ENCODE assay signal across 8 cellular contexts in the genomic region with DNA sequence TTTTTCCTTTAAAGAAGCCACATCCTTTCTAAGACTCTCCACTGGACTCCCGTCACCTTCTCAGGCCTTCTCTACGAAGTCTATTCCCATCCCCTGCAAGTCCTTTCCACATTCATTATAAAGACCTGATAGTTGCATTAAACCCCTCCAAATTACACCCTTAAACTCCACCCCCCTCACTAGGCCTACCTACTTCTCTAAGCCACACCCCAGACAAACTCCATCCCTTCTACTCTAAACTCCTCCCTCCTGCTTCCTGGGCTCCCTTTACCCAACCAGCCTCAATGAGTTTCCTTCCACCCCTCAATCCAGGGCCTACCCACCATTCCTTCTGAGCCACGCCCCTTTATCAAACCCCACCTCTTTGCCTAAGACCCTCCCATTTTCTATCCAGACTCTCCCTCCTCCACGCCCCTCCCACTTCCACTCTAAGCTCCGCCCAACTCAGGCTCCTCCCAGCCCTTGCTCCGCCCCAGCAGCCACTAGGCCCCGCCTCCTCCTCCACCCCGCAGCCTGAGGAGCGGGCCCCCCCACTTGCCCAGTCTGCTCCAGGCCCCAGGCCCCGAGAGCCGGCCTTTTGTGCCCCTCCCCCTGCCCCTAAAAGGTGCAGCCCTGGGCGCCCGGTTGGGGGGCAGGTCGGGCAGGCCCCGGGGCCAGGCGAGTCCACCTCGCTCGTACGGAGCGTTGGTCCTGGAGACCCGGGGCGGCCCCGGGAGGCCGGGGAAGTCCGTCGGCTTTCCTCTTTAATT. TPM values are rescaled to one million over a fixed set of nuclear protein-coding genes. Genes with fewer than 3 reads are reported as not detected.
DNase-seq lines count a peak whose midpoint lies in the region; ATAC-seq and TF ChIP-seq lines count a peak whose summit lies in the region.

No MANE protein-coding gene starts in this region.

- peaks cover 14% of the 10 kb centered on the region for H3K4me1 ChIP-seq in GM23338 (ENCODE audit: insufficient read depth)

- H3K79me2 ChIP-seq in GM23338 (replicated peaks; ENCODE audit: insufficient read depth), result no peaks in the 10 kb centered on the region; the same call in 1 of the 2 replicates
- H3K79me2 ChIP-seq in neural cell (replicated peaks; ENCODE audit: insufficient read depth, low read length), result peaks cover 5% of the 10 kb centered on the region

- TF ChIP-seq CTCF in GM23338 (conservative IDR thresholded peaks at IDR 0.05; ENCODE audit: low read depth in 2 of 2) (no peak), LNCaP clone FGC (IDR thresholded peaks at IDR 0.05; ENCODE audit: control insufficient read depth, extremely low read depth, insufficient read depth) (no peak), fibroblast of the aortic adventitia (IDR thresholded peaks at IDR 0.05; ENCODE audit: insufficient read depth, low read length) (no peak), neural cell (IDR thresholded peaks at IDR 0.05; ENCODE audit: poor library complexity, severe bottlenecking) (no peak)

- H3K27me3 ChIP-seq in GM23338 (ENCODE audit: insufficient read depth) (no peaks in the 10 kb centered on the region), neural cell (ENCODE audit: insufficient read depth, low read depth, low read length) (no peaks in the 10 kb centered on the region)

- ATAC-seq in GM23338, result peak; percentile 77
- peak; percentile 72 for ATAC-seq in stimulated activated naive CD8-positive, alpha-beta T cell treated with anti-CD3 and anti-CD28 coated beads, Interleukin-15, amount 100 ng/mL, for 72 hours

- peak overlapping the region; percentile 99 for H3K4me3 Mint-ChIP-seq in GM23338
- H3K4me3 Mint-ChIP-seq in stimulated activated naive CD8-positive, alpha-beta T cell treated with anti-CD3 and anti-CD28 coated beads, Interleukin-15, amount 100 ng/mL, for 72 hours, result peak overlapping the region; percentile 85 to 92

- H3K9me3 ChIP-seq in neural cell (ENCODE audit: low read length), result no peaks in the 10 kb centered on the region

- no peaks in the 10 kb centered on the region for H4K20me1 ChIP-seq in GM23338 (replicated peaks; ENCODE audit: insufficient read depth)
- no peaks in the 10 kb centered on the region for H4K20me1 ChIP-seq in neural cell (ENCODE audit: insufficient read depth)

- no peak for TF ChIP-seq RAD21 in neural cell (conservative IDR thresholded peaks at IDR 0.05)

- peaks cover 27% of the 10 kb centered on the region for H3K4me1 Mint-ChIP-seq in GM23338
- peaks cover 46% of the 10 kb centered on the region for H3K4me1 Mint-ChIP-seq in stimulated activated naive CD8-positive, alpha-beta T cell treated with anti-CD3 and anti-CD28 coated beads, Interleukin-15, amount 100 ng/mL, for 72 hours

- H3K27ac Mint-ChIP-seq in GM23338, result peak overlapping the region; percentile 100
- H3K27ac Mint-ChIP-seq in stimulated activated naive CD8-positive, alpha-beta T cell treated with anti-CD3 and anti-CD28 coated beads, Interleukin-15, amount 100 ng/mL, for 72 hours, result peak overlapping the region; percentile 99 to 100

- DNase-seq in Daoy (ENCODE audit: low read depth) (peak; percentile 95), GM23338 (ENCODE audit: low spot score) (peak; percentile 98), LNCaP clone FGC (ENCODE audit: low read depth) (peak; percentile 89), RPMI8226 (peak; percentile 91), fibroblast of the aortic adventitia (ENCODE audit: low read depth) (peak; percentile 98)
- DNase-seq in activated T-helper 9 cell treated with anti-CD3 and anti-CD28 coated beads, Interleukin-2, amount 50 U/mL, for 16 hours (ENCODE audit: low read depth), result peak; percentile 85
- peak; percentile 97 to 98 for DNase-seq in stimulated activated naive CD8-positive, alpha-beta T cell treated with anti-CD3 and anti-CD28 coated beads, Interleukin-15, amount 100 ng/mL, for 72 hours

- H3K4me2 ChIP-seq in GM23338 (peak overlapping the region; percentile 61; the same call in 1 of the 2 replicates), neural cell (ENCODE audit: low read length) (no peak overlapping the region)

- H2AFZ ChIP-seq in GM23338 (no peak overlapping the region), neural cell (ENCODE audit: low read depth, low read length) (peak overlapping the region; percentile 47)

- peak overlapping the region; percentile 91 for H3K9ac ChIP-seq in neural cell (ENCODE audit: low read length)

- H3K9me2 ChIP-seq in GM23338 (ENCODE audit: insufficient read depth) (no peaks in the 10 kb centered on the region), neural cell (ENCODE audit: insufficient read depth, low read length) (no peaks in the 10 kb centered on the region)

- H3K27me3 Mint-ChIP-seq in GM23338 (ENCODE audit: insufficient read depth, low read depth, poor library complexity), result peaks cover 26% of the 10 kb centered on the region
- H3K27me3 Mint-ChIP-seq in stimulated activated naive CD8-positive, alpha-beta T cell treated with anti-CD3 and anti-CD28 coated beads, Interleukin-15, amount 100 ng/mL, for 72 hours, result no peaks in the 10 kb centered on the region

- H3K36me3 ChIP-seq in GM23338 (ENCODE audit: insufficient read depth) (0 out of 2 replicates have a peak, but pooled peaks cover 3% of the 10 kb centered on the region), neural cell (ENCODE audit: insufficient read depth, low read length) (no peaks in the 10 kb centered on the region)

- H3K4me3 ChIP-seq in GM23338 (peak overlapping the region; percentile 58), LNCaP clone FGC (ENCODE audit: low read depth, low read length) (peak overlapping the region; percentile 61), fibroblast of the aortic adventitia (ENCODE audit: low read depth, low read length) (peak overlapping the region; percentile 73), neural cell (ENCODE audit: low read length) (peak overlapping the region; percentile 75)

- peaks cover 6% of the 10 kb centered on the region for H3K9me3 Mint-ChIP-seq in GM23338
- H3K9me3 Mint-ChIP-seq in stimulated activated naive CD8-positive, alpha-beta T cell treated with anti-CD3 and anti-CD28 coated beads, Interleukin-15, amount 100 ng/mL, for 72 hours, result peaks cover 9 to 15% of the 10 kb centered on the region in 2 donors

- peaks cover 30% of the 10 kb centered on the region for H3K36me3 Mint-ChIP-seq in GM23338 (ENCODE audit: low read depth)

- peaks cover 17% of the 10 kb centered on the region for H3F3A ChIP-seq in GM23338 (replicated peaks; ENCODE audit: low read depth)
- no peaks in the 10 kb centered on the region for H3F3A ChIP-seq in neural cell (ENCODE audit: insufficient read depth, low read length, poor library complexity, severe bottlenecking)

- H3K27ac ChIP-seq in GM23338 (ENCODE audit: low read depth) (peak overlapping the region; percentile 94), neural cell (ENCODE audit: low read length) (peak overlapping the region; percentile 99)

- TF ChIP-seq EP300 in neural cell (conservative IDR thresholded peaks at IDR 0.05; ENCODE audit: poor library complexity, severe bottlenecking), result peak; percentile 86

TF ChIP-seq in GM23338, 12 proteins besides CTCF, POLR2A, EP300 and RAD21:
- TF ChIP-seq POLR2AphosphoS5 (IDR thresholded peaks at IDR 0.05; ENCODE audit: low read depth) (peak; percentile 45; the same call in 1 of the 2 replicates), EZH2 (IDR thresholded peaks at IDR 0.05; ENCODE audit: low read depth, unreplicated experiment) (no peak)

TF ChIP-seq in neural cell, 6 proteins besides CTCF, POLR2A, EP300 and RAD21 (continues in another document):
- TF ChIP-seq EZH2 (IDR thresholded peaks at IDR 0.05; ENCODE audit: borderline replicate concordance, insufficient read depth, low read length, poor library complexity, severe bottlenecking) (no peak), SMC3 (conservative IDR thresholded peaks at IDR 0.05; ENCODE audit: poor library complexity) (peak; percentile 47), TAF1 (IDR thresholded peaks at IDR 0.05; ENCODE audit: low read depth) (no peak), MXI1 (conservative IDR thresholded peaks at IDR 0.05; ENCODE audit: poor library complexity, severe bottlenecking) (peak; percentile 64)

RNA-seq across cellular contexts. Expression of a gene that starts 0.4 kb away (rescaled TPM):
- total RNA-seq in Daoy (2014; rRNA removed; shearing (Covaris generic)), result 2.2 and 4.1 TPM in 2 replicates
- total RNA-seq in GM23338 (2014; rRNA removed; shearing (Covaris generic)), result 10.1 and 12.6 TPM in 2 replicates
- polyA plus RNA-seq in GM23338 (2016; fragmentation: Nextera tagmentation; extraction: Ambion mirVana) (5.3 and 5.4 TPM in 2 replicates), neural cell (5.1 and 7.4 TPM in 2 replicates)
- 3.5 and 4.7 TPM in 2 replicates for total RNA-seq in fibroblast of the aortic adventitia (ENCODE audit: low replicate concordance)
- 9.4 and 12.7 TPM in 2 replicates for polyA minus RNA-seq in neural cell

RNA-seq across cellular contexts. Expression of a gene that starts 1.2 kb away (rescaled TPM):
- 6.1 and 8.7 TPM in 2 replicates for total RNA-seq in Daoy (2014; rRNA removed; shearing (Covaris generic))
- total RNA-seq in GM23338 (2014; rRNA removed; shearing (Covaris generic)), result 8.3 and 16.5 TPM in 2 replicates
- 5.7 and 6.0 TPM in 2 replicates for polyA plus RNA-seq in GM23338 (2016; fragmentation: Nextera tagmentation; extraction: Ambion mirVana)
- 1.7 and 10.8 TPM in 2 replicates for total RNA-seq in fibroblast of the aortic adventitia (ENCODE audit: low replicate concordance)
- 3.2 and 3.9 TPM in 2 replicates for polyA plus RNA-seq in neural cell
- 2.9 and 5.1 TPM in 2 replicates for polyA minus RNA-seq in neural cell

RNA-seq across cellular contexts. Expression of a gene that starts 6.6 kb away (rescaled TPM):
- 0.15 and 0.80 TPM in 2 replicates for total RNA-seq in Daoy (2014; rRNA removed; shearing (Covaris generic))
- 10.3 and 12.1 TPM in 2 replicates for total RNA-seq in GM23338 (2014; rRNA removed; shearing (Covaris generic))
- 2.2 and 2.4 TPM in 2 replicates for polyA plus RNA-seq in GM23338 (2016; fragmentation: Nextera tagmentation; extraction: Ambion mirVana)
- 0.08 and 1.5 TPM in 2 replicates for total RNA-seq in fibroblast of the aortic adventitia (ENCODE audit: low replicate concordance)
- polyA plus RNA-seq in neural cell, result 1.7 and 2.1 TPM in 2 replicates
- polyA minus RNA-seq in neural cell, result 3.4 and 4.3 TPM in 2 replicates

RNA-seq across cellular contexts. Expression of a gene that starts 18.2 kb away (rescaled TPM):
- 8.8 and 9.8 TPM in 2 replicates for total RNA-seq in Daoy (2014; rRNA removed; shearing (Covaris generic))
- total RNA-seq in GM23338 (2014; rRNA removed; shearing (Covaris generic)), result 8.4 and 12.2 TPM in 2 replicates
- polyA plus RNA-seq in GM23338 (2016; fragmentation: Nextera tagmentation; extraction: Ambion mirVana), result 7.3 and 8.6 TPM in 2 replicates
- 4.4 and 7.9 TPM in 2 replicates for total RNA-seq in fibroblast of the aortic adventitia (ENCODE audit: low replicate concordance)
- 7.4 and 10.8 TPM in 2 replicates for polyA plus RNA-seq in neural cell
- 9.8 and 12.4 TPM in 2 replicates for polyA minus RNA-seq in neural cell

RNA-seq across cellular contexts. Expression of a gene that starts 25.5 kb away (rescaled TPM):
- total RNA-seq in Daoy (2014; rRNA removed; shearing (Covaris generic)), result 5.8 and 6.1 TPM in 2 replicates
- 5.6 and 6.7 TPM in 2 replicates for total RNA-seq in GM23338 (2014; rRNA removed; shearing (Covaris generic))
- polyA plus RNA-seq in GM23338 (2016; fragmentation: Nextera tagmentation; extraction: Ambion mirVana) (1.5 and 1.6 TPM in 2 replicates), neural cell (10.3 and 10.7 TPM in 2 replicates)
- 2.8 and 4.8 TPM in 2 replicates for total RNA-seq in fibroblast of the aortic adventitia (ENCODE audit: low replicate concordance)
- polyA minus RNA-seq in neural cell, result 11.6 and 13.4 TPM in 2 replicates

Comparison
In these comparisons a context has a peak if more than half of its experiments do, and no peak if none do; other contexts are left out.
1. Peak in every context shown above with its lines: DNase-seq, ATAC-seq, H3K4me3 ChIP-seq and H3K27ac ChIP-seq.